In the genomic region with DNA sequence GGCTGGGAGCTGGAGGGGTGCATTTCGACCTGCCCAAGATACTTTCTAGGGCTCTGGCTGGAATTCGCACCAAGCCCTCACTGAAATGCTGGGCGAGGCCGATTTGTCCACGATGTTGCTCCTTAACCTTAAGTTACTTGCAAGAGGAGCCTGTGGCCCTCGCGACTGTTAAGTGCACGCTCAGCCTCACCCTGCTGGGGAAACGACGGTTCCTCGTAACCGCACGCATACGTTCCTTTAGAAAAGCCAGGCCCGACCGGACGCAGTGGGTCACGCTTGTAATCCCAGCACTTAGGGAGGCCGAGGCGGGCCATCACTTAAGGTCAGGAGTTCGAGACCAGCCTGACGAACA, we compare ENCODE assay signal across 8 cellular contexts. TPM values are rescaled to one million over a fixed set of nuclear protein-coding genes. Genes with fewer than 3 reads are reported as not detected.
DNase-seq lines count a peak whose midpoint lies in the region; ATAC-seq, FAIRE-seq and TF ChIP-seq lines count a peak whose summit lies in the region.

No MANE protein-coding gene starts in this region.

- no peak for FAIRE-seq in GM12891 (lab: Jason Lieb, UNC)

- H3K36me3 Mint-ChIP-seq in activated CD8-positive, alpha-beta T cell treated with anti-CD3 and anti-CD28 coated beads, Interleukin-2, amount 10 ng/mL, durations not matched to agents 7 days and 5 days (ENCODE audit: low read depth) = peaks cover 1% of the 10 kb centered on the region
- no peaks in the 10 kb centered on the region for H3K36me3 Mint-ChIP-seq in glutamatergic neuron (ENCODE audit: unreplicated experiment)

- no peaks in the 10 kb centered on the region for H3K9me3 ChIP-seq in HUES6 (ENCODE audit: control insufficient read depth, insufficient read depth, low read depth, low read length)
- H3K9me3 ChIP-seq in osteoblast (ENCODE audit: low read depth, low read length) = no peaks in the 10 kb centered on the region

- peak overlapping the region; percentile 77 for H2AFZ ChIP-seq in osteoblast (ENCODE audit: low read length)

- TF ChIP-seq CTCF in glutamatergic neuron (IDR thresholded peaks at IDR 0.05; ENCODE audit: partially characterized antibody, unreplicated experiment) (no peak), osteoblast (IDR thresholded peaks at IDR 0.05; ENCODE audit: extremely low read depth, low read depth, low read length) (no peak)

- H3K27me3 ChIP-seq in HUES6 (ENCODE audit: control insufficient read depth, insufficient read depth, low read length) (no peaks in the 10 kb centered on the region), osteoblast (ENCODE audit: insufficient read depth, low read length) (no peaks in the 10 kb centered on the region)

- H3K36me3 ChIP-seq in HUES6 (ENCODE audit: control insufficient read depth, insufficient read depth, low read length) (no peaks in the 10 kb centered on the region; the same call in 1 of the 2 replicates), osteoblast (ENCODE audit: insufficient read depth, low read length) (no peaks in the 10 kb centered on the region)

- POLR2A ChIA-PET in activated CD8-positive, alpha-beta T cell treated with anti-CD3 and anti-CD28 coated beads, Interleukin-2, amount 10 ng/mL, durations not matched to agents 7 days and 5 days (lab: Charles Lee) = interaction anchor here (1.3 to 2.8 kb wide), 4 partner anchors 14 to 165 kb away, joined by 3 to 12 read pairs (median 10); a partner anchor contains a TSS

- peak overlapping the region; percentile 84 for H3K4me3 Mint-ChIP-seq in activated CD8-positive, alpha-beta T cell treated with anti-CD3 and anti-CD28 coated beads, Interleukin-2, amount 10 ng/mL, durations not matched to agents 7 days and 5 days
- H3K4me3 Mint-ChIP-seq in glutamatergic neuron (ENCODE audit: unreplicated experiment) = peak overlapping the region; percentile 84

- H4K20me1 ChIP-seq in osteoblast (ENCODE audit: insufficient read depth, low read length) = peaks cover 22% of the 10 kb centered on the region

- ATAC-seq in activated CD8-positive, alpha-beta T cell treated with anti-CD3 and anti-CD28 coated beads, Interleukin-2, amount 10 ng/mL, durations not matched to agents 7 days and 5 days = no peak

- peak overlapping the region; percentile 94 for H3K9ac ChIP-seq in HUES6 (ENCODE audit: low read length)

- H3K27me3 Mint-ChIP-seq in activated CD8-positive, alpha-beta T cell treated with anti-CD3 and anti-CD28 coated beads, Interleukin-2, amount 10 ng/mL, durations not matched to agents 7 days and 5 days (ENCODE audit: low read depth) = no peaks in the 10 kb centered on the region
- H3K27me3 Mint-ChIP-seq in glutamatergic neuron (ENCODE audit: unreplicated experiment) = peaks cover 3% of the 10 kb centered on the region

- peaks cover 89% of the 10 kb centered on the region for H3K79me2 ChIP-seq in osteoblast (ENCODE audit: insufficient read depth, low read length)

- CTCF ChIA-PET in activated CD8-positive, alpha-beta T cell treated with anti-CD3 and anti-CD28 coated beads, Interleukin-2, amount 10 ng/mL, durations not matched to agents 7 days and 5 days (lab: Charles Lee) = interaction anchor here (1.1 to 1.4 kb wide), 3 partner anchors 70 to 200 kb away, joined by 3 to 6 read pairs (median 5); a partner anchor contains a TSS

- peak overlapping the region; percentile 85 for H3K27ac Mint-ChIP-seq in activated CD8-positive, alpha-beta T cell treated with anti-CD3 and anti-CD28 coated beads, Interleukin-2, amount 10 ng/mL, durations not matched to agents 7 days and 5 days
- H3K27ac Mint-ChIP-seq in glutamatergic neuron (ENCODE audit: unreplicated experiment) = peak overlapping the region; percentile 92

- H3K27ac ChIP-seq in HUES6 (ENCODE audit: low read depth, low read length) (peak overlapping the region; percentile 98), osteoblast (ENCODE audit: low read depth, low read length) (peak overlapping the region; percentile 81)

- no peaks in the 10 kb centered on the region for H3K9me3 Mint-ChIP-seq in activated CD8-positive, alpha-beta T cell treated with anti-CD3 and anti-CD28 coated beads, Interleukin-2, amount 10 ng/mL, durations not matched to agents 7 days and 5 days (ENCODE audit: insufficient read depth)
- peaks cover 6% of the 10 kb centered on the region for H3K9me3 Mint-ChIP-seq in glutamatergic neuron (ENCODE audit: unreplicated experiment)

- DNase-seq in GM12891 (ENCODE audit: insufficient read length, low spot score) = peak; percentile 23
- peak; percentile 44 for DNase-seq in activated CD8-positive, alpha-beta T cell treated with anti-CD3 and anti-CD28 coated beads, Interleukin-2, amount 10 ng/mL, durations not matched to agents 7 days and 5 days
- DNase-seq in glutamatergic neuron = no peak
- peak; percentile 74 for DNase-seq in osteoblast (ENCODE audit: insufficient read length, low spot score, missing footprints)
- DNase-seq in NCI-H82 treated with DMSO at 0.1 percent for 48 hours (lab: John Stamatoyannopoulos, UW; ENCODE audit: unreplicated experiment) = no peak
- DNase-seq in NCI-H2196 (lab: John Stamatoyannopoulos, UW; ENCODE audit: unreplicated experiment) = no peak
- DNase-seq in HuH-7 (ENCODE audit: low spot score) = no peak

- no peak for TF ChIP-seq POLR2A in GM12891 (IDR thresholded peaks at IDR 0.05; ENCODE audit: low read depth, low read length)

- H3K4me1 Mint-ChIP-seq in activated CD8-positive, alpha-beta T cell treated with anti-CD3 and anti-CD28 coated beads, Interleukin-2, amount 10 ng/mL, durations not matched to agents 7 days and 5 days (ENCODE audit: low read depth) = peaks cover 48% of the 10 kb centered on the region
- peaks cover 11% of the 10 kb centered on the region for H3K4me1 Mint-ChIP-seq in glutamatergic neuron (ENCODE audit: low read depth, unreplicated experiment)

- H3K4me1 ChIP-seq in HUES6 (ENCODE audit: control insufficient read depth, insufficient read depth, low read length) = peaks cover 10% of the 10 kb centered on the region
- H3K4me1 ChIP-seq in osteoblast (ENCODE audit: insufficient read depth, low read length) = peaks cover 24% of the 10 kb centered on the region

- peak overlapping the region; percentile 92 for H3K4me3 ChIP-seq in HUES6 (ENCODE audit: low read depth, low read length)
- peak overlapping the region; percentile 94 for H3K4me3 ChIP-seq in osteoblast (ENCODE audit: insufficient read depth, low read length)

- H3K4me2 ChIP-seq in osteoblast (ENCODE audit: insufficient read depth, low read length) = peak overlapping the region; percentile 88

TF ChIP-seq in GM12891, 5 proteins besides CTCF, POLR2A, EP300 and RAD21:
- TF ChIP-seq TAF1 (IDR thresholded peaks at IDR 0.05; ENCODE audit: low read depth, low read length) (no peak), SPI1 (IDR thresholded peaks at IDR 0.05; ENCODE audit: low read depth, low read length) (no peak), PAX5 (IDR thresholded peaks at IDR 0.05; ENCODE audit: insufficient read depth, low read length, severe bottlenecking) (no peak), POLR2AphosphoS5 (IDR thresholded peaks at IDR 0.05; ENCODE audit: low read depth, low read length) (no peak), POU2F2 (IDR thresholded peaks at IDR 0.05; ENCODE audit: low read depth, low read length) (no peak)

RNA-seq across cellular contexts. Expression of a gene that starts 0.6 kb away (rescaled TPM):
- polyA plus RNA-seq in GM12891 (2012; ENCODE audit: low read depth, missing spikeins) = 31.6 TPM
- total RNA-seq in activated CD8-positive, alpha-beta T cell treated with anti-CD3 and anti-CD28 coated beads, Interleukin-2, amount 10 ng/mL, durations not matched to agents 7 days and 5 days = 100 to 1,000 TPM; 160 to 161 TPM
- total RNA-seq in glutamatergic neuron (ENCODE audit: unreplicated experiment) (152 TPM), osteoblast (70.7 and 86.9 TPM in 2 replicates)

RNA-seq across cellular contexts. Expression of a gene that starts 1.1 kb away (rescaled TPM):
- 29.0 TPM for polyA plus RNA-seq in GM12891 (2012; ENCODE audit: low read depth, missing spikeins)
- 10 to 100 TPM; 22.4 to 24.1 TPM for total RNA-seq in activated CD8-positive, alpha-beta T cell treated with anti-CD3 and anti-CD28 coated beads, Interleukin-2, amount 10 ng/mL, durations not matched to agents 7 days and 5 days
- total RNA-seq in glutamatergic neuron (ENCODE audit: unreplicated experiment) (37.0 TPM), osteoblast (21.8 and 23.5 TPM in 2 replicates)

Comparison
In these comparisons a context has a peak if more than half of its experiments do, and no peak if none do; other contexts are left out.
1. DNase-seq: peak in GM12891 (single experiment), activated CD8-positive, alpha-beta T cell treated with anti-CD3 and anti-CD28 coated beads, Interleukin-2, amount 10 ng/mL, durations not matched to agents 7 days and 5 days (single experiment) and osteoblast (single experiment); none in glutamatergic neuron (single experiment), NCI-H82 treated with DMSO at 0.1 percent for 48 hours (single experiment), NCI-H2196 (single experiment) and HuH-7 (single experiment).